In genomic region chr14:58238252-58239247, GRCh38 we compare ENCODE assay signal across 1 cellular context.
TF ChIP-seq lines count a peak whose summit lies in the region.

No MANE protein-coding gene starts in this region.

TF ChIP-seq in GM23338, 12 proteins besides CTCF, POLR2A, EP300 and RAD21 (continued from another document):
- TF ChIP-seq POLR2AphosphoS5 (IDR thresholded peaks at IDR 0.05; ENCODE audit: low read depth) (peak; percentile 26; the same call in 1 of the 2 replicates), EZH2phosphoT487 (IDR thresholded peaks at IDR 0.05; ENCODE audit: unreplicated experiment) (no peak), NANOG (IDR thresholded peaks at IDR 0.05; ENCODE audit: borderline replicate concordance) (no peak), ZNF462 (CRISPR knock-in tag; IDR thresholded peaks at IDR 0.05) (no peak)
